ENCODE assay signal across 8 cellular contexts in the genomic region with DNA sequence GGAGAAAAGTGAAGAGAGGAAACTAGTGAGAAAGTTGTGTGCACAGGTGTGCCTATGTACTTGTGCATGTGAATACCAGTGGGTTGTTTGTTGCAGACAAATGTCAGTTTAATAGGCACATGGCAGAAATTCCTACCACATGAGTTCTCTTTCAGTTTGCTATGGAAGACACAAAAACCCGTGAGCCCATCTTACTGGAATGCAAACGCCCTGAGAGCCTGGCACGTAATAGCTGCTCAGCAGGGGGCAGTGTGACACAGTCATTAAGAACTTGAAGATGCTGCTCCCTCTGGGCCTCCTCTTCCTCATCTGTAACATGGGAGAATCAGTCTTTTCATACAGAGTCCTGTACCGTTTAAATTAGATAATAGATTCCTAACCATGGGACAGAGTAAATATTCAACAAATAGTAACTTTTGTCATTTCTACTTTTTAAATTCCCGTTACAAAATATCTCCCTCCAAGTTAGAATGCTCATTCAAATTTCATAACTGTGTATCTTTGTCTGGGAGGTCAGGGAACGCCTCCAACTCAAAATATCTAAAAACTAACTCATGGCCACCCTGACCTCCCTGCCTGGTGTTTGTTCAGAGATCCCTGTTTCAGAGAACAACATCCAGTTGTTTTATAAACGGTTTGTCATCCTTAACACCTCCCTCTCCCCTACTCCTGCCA.
DNase-seq lines count a peak whose midpoint lies in the region; ATAC-seq and TF ChIP-seq lines count a peak whose summit lies in the region.

No MANE protein-coding gene starts in this region.

- H3K9me3 Mint-ChIP-seq in activated CD4-positive, alpha-beta T cell treated with anti-CD3 and anti-CD28 coated beads for 36 hours (ENCODE audit: low read depth): peaks cover 4% of the 10 kb centered on the region

- H3K27ac Mint-ChIP-seq in activated CD4-positive, alpha-beta T cell treated with anti-CD3 and anti-CD28 coated beads for 36 hours: no peak overlapping the region

- no peak overlapping the region for H3K4me3 Mint-ChIP-seq in activated CD4-positive, alpha-beta T cell treated with anti-CD3 and anti-CD28 coated beads for 36 hours

- H3K4me1 Mint-ChIP-seq in activated CD4-positive, alpha-beta T cell treated with anti-CD3 and anti-CD28 coated beads for 36 hours: no peaks in the 10 kb centered on the region

- peak; percentile 48 for DNase-seq in activated CD4-positive, alpha-beta T cell treated with anti-CD3 and anti-CD28 coated beads for 36 hours
- DNase-seq in activated CD4-positive, alpha-beta T cell treated with anti-CD3 and anti-CD28 coated beads, Interleukin-2, amount 50 U/mL, for 1 hour: no peak
- DNase-seq in NCI-H1694 (lab: John Stamatoyannopoulos, UW): peak; percentile 15
- peak; percentile 84 for DNase-seq in astrocyte of the spinal cord (ENCODE audit: low read depth, low spot score)
- peak; percentile 70 for DNase-seq in iPS DF 6.9 (ENCODE audit: low read depth, low spot score)
- peak; percentile 72 for DNase-seq in stromal cell of bone marrow (ENCODE audit: low read depth)
- no peak for DNase-seq in activated effector memory CD4-positive, alpha-beta T cell treated with Interleukin-2 at 50 U/mL for 16 hours

- H3K27ac ChIP-seq in iPS DF 6.9 (ENCODE audit: low read length): no peak overlapping the region

- H3K36me3 ChIP-seq in iPS DF 6.9 (ENCODE audit: control insufficient read depth, insufficient read depth, low read length): no peaks in the 10 kb centered on the region

- 100% methylated on average over 1 of the region's 7 CpGs for WGBS in iPS DF 6.9 (ENCODE audit: insufficient coverage, insufficient read length)

- no peaks in the 10 kb centered on the region for H3K9me3 ChIP-seq in iPS DF 6.9 (ENCODE audit: control insufficient read depth, insufficient read depth, low read length)

- H3K4me1 ChIP-seq in iPS DF 6.9 (ENCODE audit: control insufficient read depth, insufficient read depth, low read length): no peaks in the 10 kb centered on the region

- H3K27me3 Mint-ChIP-seq in activated CD4-positive, alpha-beta T cell treated with anti-CD3 and anti-CD28 coated beads for 36 hours: peaks cover 8% of the 10 kb centered on the region

- H3K4me3 ChIP-seq in astrocyte of the spinal cord (ENCODE audit: low read depth, low read length) (no peak overlapping the region), iPS DF 6.9 (ENCODE audit: low read length) (no peak overlapping the region)

- no peaks in the 10 kb centered on the region for H3K27me3 ChIP-seq in iPS DF 6.9 (ENCODE audit: control insufficient read depth, insufficient read depth, low read length)

- intact Hi-C loops in activated CD4-positive, alpha-beta T cell treated with anti-CD3 and anti-CD28 coated beads for 36 hours (cut with DNase I, micrococcal nuclease): loop anchor here (2.0 to 10.0 kb wide), 3 partner anchors 799 to 1076 kb away; a partner anchor contains a TSS

- CTCF ChIA-PET in activated CD4-positive, alpha-beta T cell treated with anti-CD3 and anti-CD28 coated beads for 36 hours (lab: Charles Lee): interaction anchor here (1.0 kb wide), 1 partner anchor 849 kb away, joined by 3 read pairs; no protein-coding TSS in a partner anchor

- POLR2A ChIA-PET in activated CD4-positive, alpha-beta T cell treated with anti-CD3 and anti-CD28 coated beads for 36 hours (lab: Charles Lee): no interaction called here

- in situ Hi-C loops in astrocyte of the spinal cord (cut with HindIII; ENCODE audit: low sequenced_read_pairs): no loop called here

- no peak for ATAC-seq in activated CD4-positive, alpha-beta T cell treated with anti-CD3 and anti-CD28 coated beads for 36 hours
- no peak for ATAC-seq in HG03378 (IDR thresholded peaks at IDR 0.05; ENCODE audit: unreplicated experiment)

- H3K36me3 Mint-ChIP-seq in activated CD4-positive, alpha-beta T cell treated with anti-CD3 and anti-CD28 coated beads for 36 hours (ENCODE audit: low read depth): no peaks in the 10 kb centered on the region

- peak; percentile 45 for TF ChIP-seq CTCF in astrocyte of the spinal cord (IDR thresholded peaks at IDR 0.05; ENCODE audit: low read depth, low read length)

Comparison
In these comparisons a context has a peak if more than half of its experiments do, and no peak if none do; other contexts are left out.
1. DNase-seq: peak in activated CD4-positive, alpha-beta T cell treated with anti-CD3 and anti-CD28 coated beads for 36 hours (single experiment), NCI-H1694 (single experiment), astrocyte of the spinal cord (single experiment), iPS DF 6.9 (single experiment) and stromal cell of bone marrow (single experiment); none in activated CD4-positive, alpha-beta T cell treated with anti-CD3 and anti-CD28 coated beads, Interleukin-2, amount 50 U/mL, for 1 hour (single experiment) and activated effector memory CD4-positive, alpha-beta T cell treated with Interleukin-2 at 50 U/mL for 16 hours (single experiment).